Comparison of ENCODE assay signal across 1 cellular context in the genomic region with DNA sequence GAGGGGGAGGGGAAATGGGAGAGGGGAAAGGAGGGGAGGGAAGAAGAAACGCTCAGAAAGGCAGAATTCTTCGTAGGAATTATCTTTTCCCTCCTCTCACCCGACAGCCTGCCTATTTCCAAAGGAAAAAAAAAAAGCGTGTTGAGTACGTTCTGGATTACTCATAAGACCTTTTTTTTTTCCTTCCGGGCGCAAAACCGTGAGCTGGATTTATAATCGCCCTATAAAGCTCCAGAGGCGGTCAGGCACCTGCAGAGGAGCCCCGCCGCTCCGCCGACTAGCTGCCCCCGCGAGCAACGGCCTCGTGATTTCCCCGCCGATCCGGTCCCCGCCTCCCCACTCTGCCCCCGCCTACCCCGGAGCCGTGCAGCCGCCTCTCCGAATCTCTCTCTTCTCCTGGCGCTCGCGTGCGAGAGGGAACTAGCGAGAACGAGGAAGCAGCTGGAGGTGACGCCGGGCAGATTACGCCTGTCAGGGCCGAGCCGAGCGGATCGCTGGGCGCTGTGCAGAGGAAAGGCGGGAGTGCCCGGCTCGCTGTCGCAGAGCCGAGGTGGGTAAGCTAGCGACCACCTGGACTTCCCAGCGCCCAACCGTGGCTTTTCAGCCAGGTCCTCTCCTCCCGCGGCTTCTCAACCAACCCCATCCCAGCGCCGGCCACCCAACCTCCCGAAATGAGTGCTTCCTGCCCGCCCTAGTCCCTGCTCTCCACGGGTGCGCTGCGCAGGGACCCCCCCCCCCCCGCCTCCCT.
A peak's percentile ranks its signal among the peaks of the same experiment; 100 is the strongest.
TF ChIP-seq lines count a peak whose summit lies in the region.

Gene GAD1, plus strand, starts transcription at position 389 of the 748 bp plus-strand sequence. CDS start 1,705 bp downstream, outside the sequence.

TF ChIP-seq in K562, 482 proteins besides CTCF, POLR2A, EP300 and RAD21 (continued from another document and continues in another):
- no peak for TF ChIP-seq ZNF277 (CRISPR knock-in tag; IDR thresholded peaks at IDR 0.05; ENCODE audit: borderline replicate concordance)
- TF ChIP-seq MTA3 (IDR thresholded peaks at IDR 0.05; ENCODE audit: borderline replicate concordance): peak; percentile 66; the same call in 1 of the 2 replicates
- no peak for TF ChIP-seq ZNF174 (CRISPR knock-in tag; IDR thresholded peaks at IDR 0.05)
- 0 out of 2 replicates have a peak, but pooled peaks have one; percentile 13 for TF ChIP-seq ELF2 (CRISPR knock-in tag; IDR thresholded peaks at IDR 0.05)
- no peak for TF ChIP-seq FOS (IDR thresholded peaks at IDR 0.05; ENCODE audit: extremely low read depth, insufficient read length)
- TF ChIP-seq ZKSCAN8 (CRISPR knock-in tag; IDR thresholded peaks at IDR 0.05): no peak
- no peak for TF ChIP-seq PPARD (CRISPR knock-in tag; IDR thresholded peaks at IDR 0.05)
- no peak for TF ChIP-seq ETS2 (tag; IDR thresholded peaks at IDR 0.05; ENCODE audit: borderline replicate concordance, poor library complexity, severe bottlenecking)
- no peak for TF ChIP-seq KDM1A (IDR thresholded peaks at IDR 0.05)
- 0 out of 2 replicates have a peak, but pooled peaks have one; percentile 31 for TF ChIP-seq PHB (CRISPR knock-in tag; IDR thresholded peaks at IDR 0.05)
- TF ChIP-seq, protein P1, sequence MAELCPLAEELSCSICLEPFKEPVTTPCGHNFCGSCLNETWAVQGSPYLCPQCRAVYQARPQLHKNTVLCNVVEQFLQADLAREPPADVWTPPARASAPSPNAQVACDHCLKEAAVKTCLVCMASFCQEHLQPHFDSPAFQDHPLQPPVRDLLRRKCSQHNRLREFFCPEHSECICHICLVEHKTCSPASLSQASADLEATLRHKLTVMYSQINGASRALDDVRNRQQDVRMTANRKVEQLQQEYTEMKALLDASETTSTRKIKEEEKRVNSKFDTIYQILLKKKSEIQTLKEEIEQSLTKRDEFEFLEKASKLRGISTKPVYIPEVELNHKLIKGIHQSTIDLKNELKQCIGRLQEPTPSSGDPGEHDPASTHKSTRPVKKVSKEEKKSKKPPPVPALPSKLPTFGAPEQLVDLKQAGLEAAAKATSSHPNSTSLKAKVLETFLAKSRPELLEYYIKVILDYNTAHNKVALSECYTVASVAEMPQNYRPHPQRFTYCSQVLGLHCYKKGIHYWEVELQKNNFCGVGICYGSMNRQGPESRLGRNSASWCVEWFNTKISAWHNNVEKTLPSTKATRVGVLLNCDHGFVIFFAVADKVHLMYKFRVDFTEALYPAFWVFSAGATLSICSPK (IDR thresholded peaks at IDR 0.05; ENCODE audit: borderline replicate concordance): no peak
- TF ChIP-seq ZSCAN29 (IDR thresholded peaks at IDR 0.05): no peak
- TF ChIP-seq HMGXB4 (CRISPR knock-in tag; IDR thresholded peaks at IDR 0.05): no peak
- TF ChIP-seq HDAC3 (IDR thresholded peaks at IDR 0.05; ENCODE audit: borderline replicate concordance, partially characterized antibody): no peak
- no peak for TF ChIP-seq ARID3B (CRISPR knock-in tag; IDR thresholded peaks at IDR 0.05; ENCODE audit: borderline replicate concordance)
- TF ChIP-seq HIVEP1 (CRISPR knock-in tag; IDR thresholded peaks at IDR 0.05): no peak
- no peak for TF ChIP-seq KAT8 (IDR thresholded peaks at IDR 0.05; ENCODE audit: low read depth)
- TF ChIP-seq TCFL5 (CRISPR knock-in tag; conservative IDR thresholded peaks at IDR 0.05): no peak
- TF ChIP-seq, protein P2, sequence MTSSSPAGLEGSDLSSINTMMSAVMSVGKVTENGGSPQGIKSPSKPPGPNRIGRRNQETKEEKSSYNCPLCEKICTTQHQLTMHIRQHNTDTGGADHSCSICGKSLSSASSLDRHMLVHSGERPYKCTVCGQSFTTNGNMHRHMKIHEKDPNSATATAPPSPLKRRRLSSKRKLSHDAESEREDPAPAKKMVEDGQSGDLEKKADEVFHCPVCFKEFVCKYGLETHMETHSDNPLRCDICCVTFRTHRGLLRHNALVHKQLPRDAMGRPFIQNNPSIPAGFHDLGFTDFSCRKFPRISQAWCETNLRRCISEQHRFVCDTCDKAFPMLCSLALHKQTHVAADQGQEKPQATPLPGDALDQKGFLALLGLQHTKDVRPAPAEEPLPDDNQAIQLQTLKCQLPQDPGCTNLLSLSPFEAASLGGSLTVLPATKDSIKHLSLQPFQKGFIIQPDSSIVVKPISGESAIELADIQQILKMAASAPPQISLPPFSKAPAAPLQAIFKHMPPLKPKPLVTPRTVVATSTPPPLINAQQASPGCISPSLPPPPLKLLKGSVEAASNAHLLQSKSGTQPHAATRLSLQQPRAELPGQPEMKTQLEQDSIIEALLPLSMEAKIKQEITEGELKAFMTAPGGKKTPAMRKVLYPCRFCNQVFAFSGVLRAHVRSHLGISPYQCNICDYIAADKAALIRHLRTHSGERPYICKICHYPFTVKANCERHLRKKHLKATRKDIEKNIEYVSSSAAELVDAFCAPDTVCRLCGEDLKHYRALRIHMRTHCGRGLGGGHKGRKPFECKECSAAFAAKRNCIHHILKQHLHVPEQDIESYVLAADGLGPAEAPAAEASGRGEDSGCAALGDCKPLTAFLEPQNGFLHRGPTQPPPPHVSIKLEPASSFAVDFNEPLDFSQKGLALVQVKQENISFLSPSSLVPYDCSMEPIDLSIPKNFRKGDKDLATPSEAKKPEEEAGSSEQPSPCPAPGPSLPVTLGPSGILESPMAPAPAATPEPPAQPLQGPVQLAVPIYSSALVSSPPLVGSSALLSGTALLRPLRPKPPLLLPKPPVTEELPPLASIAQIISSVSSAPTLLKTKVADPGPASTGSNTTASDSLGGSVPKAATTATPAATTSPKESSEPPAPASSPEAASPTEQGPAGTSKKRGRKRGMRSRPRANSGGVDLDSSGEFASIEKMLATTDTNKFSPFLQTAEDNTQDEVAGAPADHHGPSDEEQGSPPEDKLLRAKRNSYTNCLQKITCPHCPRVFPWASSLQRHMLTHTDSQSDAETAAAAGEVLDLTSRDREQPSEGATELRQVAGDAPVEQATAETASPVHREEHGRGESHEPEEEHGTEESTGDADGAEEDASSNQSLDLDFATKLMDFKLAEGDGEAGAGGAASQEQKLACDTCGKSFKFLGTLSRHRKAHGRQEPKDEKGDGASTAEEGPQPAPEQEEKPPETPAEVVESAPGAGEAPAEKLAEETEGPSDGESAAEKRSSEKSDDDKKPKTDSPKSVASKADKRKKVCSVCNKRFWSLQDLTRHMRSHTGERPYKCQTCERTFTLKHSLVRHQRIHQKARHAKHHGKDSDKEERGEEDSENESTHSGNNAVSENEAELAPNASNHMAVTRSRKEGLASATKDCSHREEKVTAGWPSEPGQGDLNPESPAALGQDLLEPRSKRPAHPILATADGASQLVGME (CRISPR knock-in tag; IDR thresholded peaks at IDR 0.05): no peak
- TF ChIP-seq TBP (optimal IDR thresholded peaks at IDR 0.05; ENCODE audit: low read depth, low read length): no peak
- peak; percentile 57 for TF ChIP-seq PCBP1 (IDR thresholded peaks at IDR 0.05; ENCODE audit: low read depth, low read length, poor library complexity, severe bottlenecking)
- TF ChIP-seq ZNF316 (IDR thresholded peaks at IDR 0.05): no peak
- TF ChIP-seq E2F3 (CRISPR knock-in tag; IDR thresholded peaks at IDR 0.05): no peak
- no peak for TF ChIP-seq MIER1 (IDR thresholded peaks at IDR 0.05; ENCODE audit: low read depth)
- TF ChIP-seq RFX1 (IDR thresholded peaks at IDR 0.05): no peak
- TF ChIP-seq STAG1 (CRISPR knock-in tag; IDR thresholded peaks at IDR 0.05; ENCODE audit: borderline replicate concordance): no peak
- TF ChIP-seq ILF3 (IDR thresholded peaks at IDR 0.05; ENCODE audit: borderline replicate concordance): no peak
- TF ChIP-seq PRDM10 (IDR thresholded peaks at IDR 0.05; ENCODE audit: partially characterized antibody): no peak
- TF ChIP-seq CXXC5 (CRISPR knock-in tag; IDR thresholded peaks at IDR 0.05): peak; percentile 79
- no peak for TF ChIP-seq GABPB2 (CRISPR knock-in tag; conservative IDR thresholded peaks at IDR 0.05)
- TF ChIP-seq ZBTB49 (CRISPR knock-in tag; IDR thresholded peaks at IDR 0.05; ENCODE audit: borderline replicate concordance): no peak
- no peak for TF ChIP-seq ZNF232 (CRISPR knock-in tag; IDR thresholded peaks at IDR 0.05)
- TF ChIP-seq BCL6 (CRISPR knock-in tag; IDR thresholded peaks at IDR 0.05): no peak
- TF ChIP-seq POLR2B (IDR thresholded peaks at IDR 0.05; ENCODE audit: low read depth, partially characterized antibody): no peak
